12 cellular contexts compared by ENCODE assay signal in genomic region chr1:24374891-24375786, GRCh38. TPM values are rescaled to one million over a fixed set of nuclear protein-coding genes. Genes with fewer than 3 reads are reported as not detected.
DNase-seq lines count a peak whose midpoint lies in the region; ATAC-seq and TF ChIP-seq lines count a peak whose summit lies in the region.
"Had no signal": no experiment of that assay in that cellular context is flagged by ENCODE, and none has a peak within 500 bp of the region (broad histone marks: within the 10 kb centered on the region; RNA-seq: fewer than 3 reads in every experiment).

No MANE protein-coding gene starts in this region.

- TF ChIP-seq POLR2A in IMR-90 (IDR thresholded peaks at IDR 0.05; ENCODE audit: low read depth, low read length) (no peak), testis (IDR thresholded peaks at IDR 0.05) (no peak)

- H3K9me1 ChIP-seq in IMR-90 (ENCODE audit: insufficient read depth, low read length): no peaks in the 10 kb centered on the region

- H3F3A ChIP-seq in PC-9 (ENCODE audit: insufficient read depth, low read depth): peaks cover 36% of the 10 kb centered on the region

- no peak overlapping the region for H3K23ac ChIP-seq in IMR-90 (ENCODE audit: low read depth, low read length)

- peaks cover 3% of the 10 kb centered on the region; the same call in 1 of the 2 replicates for H3K4me1 ChIP-seq in IMR-90 (ENCODE audit: control insufficient read depth, insufficient read depth, low read length)
- peaks cover 39% of the 10 kb centered on the region for H3K4me1 ChIP-seq in PC-9 (replicated peaks; ENCODE audit: insufficient read depth)
- no peaks in the 10 kb centered on the region for H3K4me1 ChIP-seq in testis
- H3K4me1 ChIP-seq: adrenal gland had no signal

- no peak overlapping the region for H2AK9ac ChIP-seq in IMR-90 (replicated peaks; ENCODE audit: low read depth, low read length, poor library complexity)

- in situ Hi-C loops in IMR-90 (cut with MboI; ENCODE audit: low sequenced_read_pairs) (no loop called here), KBM-7 (cut with MboI; ENCODE audit: low pct_unique_long_range_greater_than_20kb, low sequenced_read_pairs) (no loop called here)

- intact Hi-C loops in IMR-90 (cut with micrococcal nuclease) (no loop called here), PC-9 (cut with micrococcal nuclease; ENCODE audit: unreplicated experiment) (loop anchor here (1.0 to 5.0 kb wide), 3 partner anchors 53 to 172 kb away; no protein-coding TSS in a partner anchor), testis (cut with DNase I; ENCODE audit: low total_unique reads) (no loop called here)

- WGBS in IMR-90 (ENCODE audit: extremely low coverage in 2 of 2, insufficient read length in 1 of 2), 2 experiments: 59% methylated on average over 5 of the region's 13 CpGs; no CpG with 5 or more reads in 1 of the 2 experiments
- 89% methylated on average over 13 of the region's 13 CpGs for WGBS in testis, 2 donors

- no peak for TF ChIP-seq RAD21 in IMR-90 (IDR thresholded peaks at IDR 0.05; ENCODE audit: low read length)

- TF ChIP-seq CTCF in IMR-90 (conservative IDR thresholded peaks at IDR 0.05; ENCODE audit: low read depth, low read length) (no peak), PC-9 (conservative IDR thresholded peaks at IDR 0.05) (no peak), testis (IDR thresholded peaks at IDR 0.05) (no peak)

- H3K27me3 ChIP-seq in IMR-90 (ENCODE audit: control insufficient read depth, insufficient read depth, low read length) (no peaks in the 10 kb centered on the region), PC-9 (ENCODE audit: insufficient read depth, low read depth) (no peaks in the 10 kb centered on the region), testis (no peaks in the 10 kb centered on the region)
- H3K27me3 ChIP-seq: adrenal gland had no signal

- dilution Hi-C loops in IMR-90 (cut with HindIII; ENCODE audit: low sequenced_read_pairs, unreplicated experiment): no loop called here

- H3K4me2 ChIP-seq in IMR-90 (ENCODE audit: low read depth, low read length) (no peak overlapping the region), PC-9 (peak overlapping the region; percentile 72)
- H3K4me2 ChIP-seq: KMS-11 had no signal

- H3K9me3 ChIP-seq in IMR-90 (ENCODE audit: control insufficient read depth, insufficient read depth, low read length) (no peaks in the 10 kb centered on the region), PC-9 (ENCODE audit: insufficient read depth, low read depth) (no peaks in the 10 kb centered on the region), testis (no peaks in the 10 kb centered on the region)
- H3K9me3 ChIP-seq: adrenal gland had no signal

- H3K27ac ChIP-seq in IMR-90 (ENCODE audit: insufficient read depth, low read length): no peak overlapping the region
- peak overlapping the region; percentile 95 for H3K27ac ChIP-seq in PC-9
- H3K27ac ChIP-seq in testis: no peak overlapping the region
- H3K27ac ChIP-seq: adrenal gland, KMS-11 had no signal

- no peaks in the 10 kb centered on the region for H3K79me2 ChIP-seq in PC-9 (ENCODE audit: low read depth)

- H2BK20ac ChIP-seq in IMR-90 (ENCODE audit: low read depth, low read length): no peak overlapping the region

- H3K56ac ChIP-seq in IMR-90 (ENCODE audit: extremely low read depth, insufficient read depth, low read length): no peak overlapping the region

- H4K20me1 ChIP-seq in IMR-90 (ENCODE audit: insufficient read depth, low read length) (no peaks in the 10 kb centered on the region), PC-9 (ENCODE audit: insufficient read depth) (no peaks in the 10 kb centered on the region)

- no peak overlapping the region for H2AK5ac ChIP-seq in IMR-90 (ENCODE audit: low read depth, low read length)

- no peak overlapping the region for H3K9ac ChIP-seq in IMR-90 (ENCODE audit: low read depth, low read length)
- H3K9ac ChIP-seq: KMS-11 had no signal

- no peak overlapping the region for H4K91ac ChIP-seq in IMR-90 (ENCODE audit: insufficient read depth, low read depth, low read length)

- H3K36me3 ChIP-seq in IMR-90 (ENCODE audit: control insufficient read depth, insufficient read depth, low read length) (no peaks in the 10 kb centered on the region), PC-9 (ENCODE audit: low read depth) (no peaks in the 10 kb centered on the region), testis (ENCODE audit: low read depth, missing control alignments) (no peaks in the 10 kb centered on the region)
- H3K36me3 ChIP-seq: adrenal gland had no signal

- no peak overlapping the region for H3K14ac ChIP-seq in IMR-90 (replicated peaks; ENCODE audit: low read depth, low read length)

- H2BK5ac ChIP-seq in IMR-90 (ENCODE audit: low read depth, low read length, poor library complexity, severe bottlenecking): no peak overlapping the region

- no peak for ATAC-seq in IMR-90 (ENCODE audit: low read depth)
- ATAC-seq: esophagus mucosa had no signal

- POLR2A ChIA-PET in IMR-90 (lab: Charles Lee; ENCODE audit: unreplicated experiment): no interaction called here
- POLR2A ChIA-PET in PC-9 (lab: Charles Lee; ENCODE audit: unreplicated experiment): interaction anchor here (0.5 to 0.6 kb wide), 2 partner anchors 73 to 87 kb away, joined by 3 to 6 read pairs; no protein-coding TSS in a partner anchor

- H2AFZ ChIP-seq in IMR-90 (replicated peaks; ENCODE audit: low read length, poor library complexity) (no peak overlapping the region), PC-9 (no peak overlapping the region)

- no peaks in the 10 kb centered on the region for H3K79me1 ChIP-seq in IMR-90 (ENCODE audit: low read depth in 1 of 2, low read length in 2 of 2)

- no peak overlapping the region for H2BK15ac ChIP-seq in IMR-90 (ENCODE audit: low read depth, low read length)

- H3K4me3 ChIP-seq in IMR-90 (ENCODE audit: insufficient read depth, low read depth, low read length) (no peak overlapping the region), PC-9 (peak overlapping the region; percentile 34; the same call in 1 of the 2 replicates), testis (no peak overlapping the region)
- H3K4me3 ChIP-seq: adrenal gland had no signal

- DNase-seq in COLO668 (lab: John Stamatoyannopoulos, UW; ENCODE audit: unreplicated experiment) (peak; percentile 32), IMR-90 (peak; percentile 16), PC-9 (peak; percentile 51 to 92), iPS-NIHi7 (ENCODE audit: extremely low spot score) (peak; percentile 57), KBM-7 (no peak), HCEC 1CT (no peak), HuH-7.5 (ENCODE audit: low spot score) (no peak), testis (no peak)
- DNase-seq: adrenal gland, T-helper 2 cell had no signal

- no peak overlapping the region for H3K18ac ChIP-seq in IMR-90 (ENCODE audit: low read depth, low read length)

- H2BK120ac ChIP-seq in IMR-90 (ENCODE audit: low read depth, low read length): no peak overlapping the region

- no peaks in the 10 kb centered on the region for H3K9me2 ChIP-seq in PC-9 (ENCODE audit: insufficient read depth)

- no peak overlapping the region for H4K5ac ChIP-seq in IMR-90 (ENCODE audit: low read depth, low read length)

- BruUV-seq in IMR-90 (replicated peaks; lab: Mats Ljungman, UMichigan): no TSS peak
- TSS peak; percentile 34 for BruUV-seq in PC-9 (replicated peaks; lab: Mats Ljungman, UMichigan)

- no peak overlapping the region for H3K4ac ChIP-seq in IMR-90 (ENCODE audit: low read depth, low read length)

- CTCF ChIA-PET in IMR-90 (lab: Yijun Ruan, JAX): no interaction called here
- CTCF ChIA-PET in PC-9 (lab: Charles Lee): interaction anchor here (0.7 kb wide), 1 partner anchor 244 kb away, joined by 8 read pairs; no protein-coding TSS in a partner anchor

- H4K8ac ChIP-seq in IMR-90 (ENCODE audit: low read depth in 2 of 2, low read length in 2 of 2): no peak overlapping the region

TF ChIP-seq in IMR-90, 13 proteins besides CTCF, POLR2A, EP300 and RAD21:
- no peak for TF ChIP-seq CEBPB (IDR thresholded peaks at IDR 0.05; ENCODE audit: low read depth, low read length)
- TF ChIP-seq RFX5 (IDR thresholded peaks at IDR 0.05; ENCODE audit: low read depth, low read length): no peak
- no peak for TF ChIP-seq CHD1 (IDR thresholded peaks at IDR 0.05; ENCODE audit: low read depth, low read length)

RNA-seq across cellular contexts. Expression of gene STPG1, which starts 38.4 kb away (rescaled TPM):
- total RNA-seq in IMR-90 (2012; rRNA removed) (3.0 and 3.6 TPM in 2 replicates), PC-9 (2021) (8.3 and 11.4 TPM in 2 replicates), testis (10 to 100 TPM; 25.1 to 45.9 TPM)
- polyA plus RNA-seq in IMR-90 (2012; rRNA removed) (6.5 and 7.5 TPM in 2 replicates), testis (ENCODE audit: insufficient read depth, low read depth, low replicate concordance) (67.6 TPM)
- 4.3 and 4.5 TPM in 2 replicates for polyA plus RNA-seq in IMR-90 (2012; cell fraction: cytosol; rRNA removed)
- 4.0 and 5.8 TPM in 2 replicates for polyA plus RNA-seq in IMR-90 (2012; cell fraction: nucleus; rRNA removed; ENCODE audit: low replicate concordance)

RNA-seq across cellular contexts. Expression of gene NIPAL3, which starts 40.5 kb away (rescaled TPM):
- 95.3 and 123 TPM in 2 replicates for total RNA-seq in IMR-90 (2012; rRNA removed)
- 49.0 and 55.0 TPM in 2 replicates for polyA plus RNA-seq in IMR-90 (2012; rRNA removed)
- 56.5 and 99.1 TPM in 2 replicates for polyA plus RNA-seq in IMR-90 (2012; cell fraction: cytosol; rRNA removed)
- 25.9 and 38.1 TPM in 2 replicates for polyA plus RNA-seq in IMR-90 (2012; cell fraction: nucleus; rRNA removed; ENCODE audit: low replicate concordance)
- total RNA-seq in PC-9 (2021): 34.7 and 42.0 TPM in 2 replicates
- total RNA-seq in testis: 10 to 100 TPM; 33.1 to 46.0 TPM
- polyA plus RNA-seq in testis (ENCODE audit: insufficient read depth, low read depth, low replicate concordance): 11.2 TPM

RNA-seq across cellular contexts. Expression of gene GRHL3, which starts 56.0 kb away (rescaled TPM):
- total RNA-seq in IMR-90 (2012; rRNA removed) (not detected in 2 replicates), PC-9 (2021) (1.1 and 1.7 TPM in 2 replicates), testis (1 to 10 TPM; 2.7 to 3.2 TPM)
- polyA plus RNA-seq in IMR-90 (2012; rRNA removed) (not detected in 2 replicates), testis (ENCODE audit: insufficient read depth, low read depth, low replicate concordance) (9.5 TPM)
- polyA plus RNA-seq in IMR-90 (2012; cell fraction: cytosol; rRNA removed): 0.01 TPM in 1 of 2 replicates, not detected in the other
- polyA plus RNA-seq in IMR-90 (2012; cell fraction: nucleus; rRNA removed; ENCODE audit: low replicate concordance): not detected in 2 replicates

Comparison
In these comparisons a context has a peak if more than half of its experiments do, and no peak if none do; other contexts are left out.
1. DNase-seq: peak in COLO668 (single experiment), IMR-90 (single experiment), PC-9 (2 of 2) and iPS-NIHi7 (single experiment); none in KBM-7 (single experiment), HCEC 1CT (single experiment), HuH-7.5 (single experiment) and testis (single experiment).